In the genomic region with DNA sequence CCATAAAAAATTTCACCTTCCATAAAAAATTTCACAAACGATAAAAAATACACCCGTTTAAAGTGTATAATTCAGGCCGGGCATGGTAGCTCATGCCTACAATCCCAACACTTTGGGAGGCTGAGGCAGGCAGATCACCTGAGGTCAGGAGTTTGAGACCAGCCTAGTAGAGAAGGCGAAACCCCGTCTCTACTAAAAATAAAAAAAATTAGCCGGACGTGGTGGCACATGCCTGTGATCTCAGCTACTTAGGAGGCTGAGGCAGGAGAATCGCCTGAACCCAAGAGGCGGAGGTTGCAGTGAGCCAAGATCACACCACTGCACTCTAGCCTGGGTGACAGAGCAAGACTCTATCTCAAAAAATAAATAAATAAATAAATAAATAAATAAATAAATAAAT, we compare ENCODE assay signal across 1 cellular context.
A peak's percentile ranks its signal among the peaks of the same experiment; 100 is the strongest.
TF ChIP-seq lines count a peak whose summit lies in the region.

No MANE protein-coding gene starts in this region.

TF ChIP-seq in A549, 52 proteins besides CTCF, POLR2A, EP300 and RAD21:
- peak; percentile 57 for TF ChIP-seq ZC3H11A (IDR thresholded peaks at IDR 0.05)
